In genomic region chr19:54517483-54517882, GRCh38 we compare ENCODE assay signal across 8 cellular contexts.
A peak's percentile ranks its signal among the peaks of the same experiment; 100 is the strongest.
DNase-seq lines count a peak whose midpoint lies in the region; ATAC-seq and TF ChIP-seq lines count a peak whose summit lies in the region.

No MANE protein-coding gene starts in this region.

- DNase-seq in GM19240 (ENCODE audit: insufficient read length, low spot score) = peak; percentile 53
- DNase-seq in NCI-H526 treated with DMSO at 0.1 percent for 48 hours (lab: John Stamatoyannopoulos, UW) = peak; percentile 74
- peak; percentile 76 for DNase-seq in activated CD8-positive, alpha-beta memory T cell treated with anti-CD3 and anti-CD28 coated beads, Interleukin-2, amount 50 U/mL, for 48 hours
- peak; percentile 38 for DNase-seq in globus pallidus (ENCODE audit: low spot score)
- DNase-seq in stimulated activated CD4-positive, alpha-beta T cell treated with anti-CD3 and anti-CD28 coated beads, Interleukin-1b, Interleukin-23, amount 100 ng/mL, for 4 hours (ENCODE audit: low read depth in 2 of 2) = peak; percentile 15 to 54

- no peak for ATAC-seq in GM18505 (IDR thresholded peaks at IDR 0.05; ENCODE audit: unreplicated experiment)
- ATAC-seq in GM21526 (IDR thresholded peaks at IDR 0.05; ENCODE audit: low FRiP score, unreplicated experiment) = no peak
- ATAC-seq in GM19351 (IDR thresholded peaks at IDR 0.05; ENCODE audit: unreplicated experiment) = no peak

- no peak for TF ChIP-seq POLR2A in GM18505 (IDR thresholded peaks at IDR 0.05; ENCODE audit: borderline replicate concordance, extremely low read depth, insufficient read depth, insufficient read length)
